In the genomic region with DNA sequence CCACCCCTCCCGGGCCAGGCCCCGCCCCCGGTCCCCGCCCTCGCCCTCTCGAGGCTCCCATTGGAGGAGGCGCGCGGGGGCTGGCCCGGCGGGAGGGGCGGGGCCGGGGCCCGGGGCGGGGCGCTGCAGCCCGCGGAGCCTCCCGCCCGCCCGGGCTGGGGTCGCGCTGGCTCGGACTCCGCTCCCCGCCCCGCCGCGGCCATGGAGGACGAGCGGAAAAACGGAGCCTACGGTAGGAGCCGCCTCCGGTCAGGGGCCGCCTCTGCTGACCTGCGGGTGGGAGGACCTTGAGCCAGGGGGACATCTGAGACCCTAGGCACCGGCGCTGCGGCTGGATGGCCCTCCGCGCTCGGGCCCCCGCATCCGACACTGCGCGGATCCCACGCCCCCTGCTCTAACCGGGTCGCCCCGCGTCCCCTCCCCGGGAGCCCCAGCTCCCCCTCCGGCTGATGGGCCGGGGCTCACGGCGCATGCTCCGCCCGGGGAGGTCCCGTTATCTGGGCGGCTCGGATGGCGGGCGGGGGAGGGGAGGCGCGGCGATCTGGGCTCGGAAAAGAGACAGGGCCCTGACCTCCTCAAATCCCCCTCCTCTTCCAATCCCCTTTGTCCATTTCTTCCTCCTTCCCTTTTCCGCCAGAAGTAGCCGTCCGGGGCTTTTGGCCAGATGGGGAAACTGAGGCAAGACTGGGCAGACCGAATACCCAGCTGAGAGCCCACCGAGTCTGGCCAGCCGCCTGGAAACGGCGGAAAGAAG, we compare ENCODE assay signal across 8 cellular contexts.
DNase-seq lines count a peak whose midpoint lies in the region; ATAC-seq and TF ChIP-seq lines count a peak whose summit lies in the region.

No MANE protein-coding gene starts in this region.

- H3K27ac ChIP-seq in cingulate gyrus (ENCODE audit: low read depth, low read length): peak overlapping the region; percentile 95

- in situ Hi-C loops in GM13977 (cut with MboI; ENCODE audit: low pct_unique_long_range_greater_than_20kb, low sequenced_read_pairs, unreplicated experiment): no loop called here

- DNase-seq in GM13977 (ENCODE audit: low spot score): peak; percentile 98
- peak; percentile 55 for DNase-seq in NCI-H226
- DNase-seq in activated CD4-positive, alpha-beta T cell treated with anti-CD3 and anti-CD28 coated beads for 48 hours: peak; percentile 91
- DNase-seq in left kidney (ENCODE audit: low read depth, low spot score): peak; percentile 90
- peak; percentile 89 for DNase-seq in stimulated activated CD4-positive, alpha-beta T cell treated with anti-CD3 and anti-CD28 coated beads, Interleukin-1b, Interleukin-23, amount 100 ng/mL, for 48 hours

- ATAC-seq in HG02870 (IDR thresholded peaks at IDR 0.05; ENCODE audit: unreplicated experiment): peak; percentile 63
- no peak for ATAC-seq in HG03196 (IDR thresholded peaks at IDR 0.05; ENCODE audit: unreplicated experiment)

- TF ChIP-seq CTCF in GM13977 (IDR thresholded peaks at IDR 0.05; ENCODE audit: extremely low read depth, insufficient read depth, missing control alignments): no peak
